Comparison of ENCODE assay signal across 25 cellular contexts in genomic region chr18:51802589-51802988, GRCh38.
A peak's percentile ranks its signal among the peaks of the same experiment; 100 is the strongest.
DNase-seq lines count a peak whose midpoint lies in the region; ATAC-seq and TF ChIP-seq lines count a peak whose summit lies in the region.
"Had no signal": no experiment of that assay in that cellular context is flagged by ENCODE, and none has a peak within 500 bp of the region (broad histone marks: within the 10 kb centered on the region; RNA-seq: fewer than 3 reads in every experiment).

No MANE protein-coding gene starts in this region.

- DNase-seq in NCI-H1417 (lab: John Stamatoyannopoulos, UW) (peak in 2 of 3 experiments; percentile 58 to 91), NCI-H1417 treated with DMSO at 0.1 percent for 48 hours (lab: John Stamatoyannopoulos, UW) (no peak), NCI-H1436 treated with DMSO at 0.1 percent for 48 hours (lab: John Stamatoyannopoulos, UW) (peak; percentile 100), NCI-H748 treated with DMSO at 0.1 percent for 48 hours (lab: John Stamatoyannopoulos, UW) (peak; percentile 69), LoVo (ENCODE audit: low spot score) (no peak)
- DNase-seq in stimulated activated naive CD8-positive, alpha-beta T cell treated with anti-CD3 and anti-CD28 coated beads, Interleukin-15, amount 100 ng/mL, for 72 hours = no peak
- DNase-seq: 8988T, ACHN, NCI-H2029 treated with DMSO at 0.1 percent for 48 hours, NCI-H2171, NCI-H345, NCI-H510A treated with DMSO at 0.1 percent for 48 hours, NCI-H82, SHP77, SW 1271, T-helper 9 cell had no signal

- H3K4me3 ChIP-seq in neural cell (ENCODE audit: low read length) = peak overlapping the region; percentile 9

- ATAC-seq in stimulated activated naive CD8-positive, alpha-beta T cell treated with anti-CD3 and anti-CD28 coated beads, Interleukin-15, amount 100 ng/mL, for 72 hours = no peak
- ATAC-seq in GM19395 (IDR thresholded peaks at IDR 0.05; ENCODE audit: unreplicated experiment) = no peak
- ATAC-seq: HCT116, Panc1 had no signal

- no peak for TF ChIP-seq RAD21 in neural cell (conservative IDR thresholded peaks at IDR 0.05)

- H3K4me2 ChIP-seq in neural cell (ENCODE audit: low read length) = no peak overlapping the region
- H3K4me2 ChIP-seq: KMS-11 had no signal

- H3K9me3 ChIP-seq in neural cell (ENCODE audit: low read length) = peaks cover 6% of the 10 kb centered on the region

- TF ChIP-seq EP300 in neural cell (conservative IDR thresholded peaks at IDR 0.05; ENCODE audit: poor library complexity, severe bottlenecking) = no peak

- H3K27me3 ChIP-seq in neural cell (ENCODE audit: insufficient read depth, low read depth, low read length) = no peaks in the 10 kb centered on the region

- no peak overlapping the region for H3K27ac Mint-ChIP-seq in stimulated activated naive CD8-positive, alpha-beta T cell treated with anti-CD3 and anti-CD28 coated beads, Interleukin-15, amount 100 ng/mL, for 72 hours
- H3K27ac Mint-ChIP-seq: IgD-negative memory B cell; T-helper 1 cell treated with Interleukin-12 subunit alpha and Interleukin-12 subunit beta and Interleukin-4 antibody, amounts not matched to agents 30 μg/mL and 1 μg/mL, for 36 hours had no signal

- peaks cover 13% of the 10 kb centered on the region for H3F3A ChIP-seq in neural cell (ENCODE audit: insufficient read depth, low read length, poor library complexity, severe bottlenecking)

- no peak for TF ChIP-seq CTCF in neural cell (IDR thresholded peaks at IDR 0.05; ENCODE audit: poor library complexity, severe bottlenecking)

- H3K27ac ChIP-seq in neural cell (ENCODE audit: low read length) = no peak overlapping the region
- H3K27ac ChIP-seq: HL-60, KMS-11, RWPE1 had no signal

- no peaks in the 10 kb centered on the region for H3K9me2 ChIP-seq in neural cell (ENCODE audit: insufficient read depth, low read length)

- no peaks in the 10 kb centered on the region for H3K27me3 Mint-ChIP-seq in stimulated activated naive CD8-positive, alpha-beta T cell treated with anti-CD3 and anti-CD28 coated beads, Interleukin-15, amount 100 ng/mL, for 72 hours
- H3K27me3 Mint-ChIP-seq: IgD-negative memory B cell had no signal

- no peaks in the 10 kb centered on the region for H3K36me3 ChIP-seq in neural cell (ENCODE audit: insufficient read depth, low read length)

- H2AFZ ChIP-seq in neural cell (ENCODE audit: low read depth, low read length) = no peak overlapping the region

- H3K9me3 Mint-ChIP-seq in stimulated activated naive CD8-positive, alpha-beta T cell treated with anti-CD3 and anti-CD28 coated beads, Interleukin-15, amount 100 ng/mL, for 72 hours = no peaks in the 10 kb centered on the region
- H3K9me3 Mint-ChIP-seq: IgD-negative memory B cell; T-helper 1 cell treated with Interleukin-12 subunit alpha and Interleukin-12 subunit beta and Interleukin-4 antibody, amounts not matched to agents 30 μg/mL and 1 μg/mL, for 36 hours had no signal

- no peaks in the 10 kb centered on the region for H3K79me2 ChIP-seq in neural cell (replicated peaks; ENCODE audit: insufficient read depth, low read length)

- no peaks in the 10 kb centered on the region for H4K20me1 ChIP-seq in neural cell (ENCODE audit: insufficient read depth)

- H3K4me3 Mint-ChIP-seq in stimulated activated naive CD8-positive, alpha-beta T cell treated with anti-CD3 and anti-CD28 coated beads, Interleukin-15, amount 100 ng/mL, for 72 hours = no peak overlapping the region
- H3K4me3 Mint-ChIP-seq: IgD-negative memory B cell; T-helper 1 cell treated with Interleukin-12 subunit alpha and Interleukin-12 subunit beta and Interleukin-4 antibody, amounts not matched to agents 30 μg/mL and 1 μg/mL, for 36 hours had no signal

- no peaks in the 10 kb centered on the region for H3K4me1 Mint-ChIP-seq in stimulated activated naive CD8-positive, alpha-beta T cell treated with anti-CD3 and anti-CD28 coated beads, Interleukin-15, amount 100 ng/mL, for 72 hours
- H3K4me1 Mint-ChIP-seq: IgD-negative memory B cell had no signal

- H3K9ac ChIP-seq in neural cell (ENCODE audit: low read length) = no peak overlapping the region
- H3K9ac ChIP-seq: KMS-11 had no signal

TF ChIP-seq in neural cell, 6 proteins besides CTCF, POLR2A, EP300 and RAD21:
- no peak for TF ChIP-seq SMC3 (conservative IDR thresholded peaks at IDR 0.05; ENCODE audit: poor library complexity)
- TF ChIP-seq POLR2AphosphoS5 (IDR thresholded peaks at IDR 0.05) = peak; percentile 19

Comparison
In these comparisons a context has a peak if more than half of its experiments do, and no peak if none do; other contexts are left out.
1. DNase-seq: peak in NCI-H1417 (2 of 3), NCI-H1436 treated with DMSO at 0.1 percent for 48 hours (single experiment) and NCI-H748 treated with DMSO at 0.1 percent for 48 hours (single experiment); none in NCI-H1417 treated with DMSO at 0.1 percent for 48 hours (single experiment), stimulated activated naive CD8-positive, alpha-beta T cell treated with anti-CD3 and anti-CD28 coated beads, Interleukin-15, amount 100 ng/mL, for 72 hours (0 of 2) and LoVo (single experiment).